17 cellular contexts compared by ENCODE assay signal in genomic region chr1:212461916-212462660, GRCh38.
"Had no signal": no experiment of that assay in that cellular context is flagged by ENCODE, and none has a peak within 500 bp of the region (broad histone marks: within the 10 kb centered on the region; RNA-seq: fewer than 3 reads in every experiment).

No MANE protein-coding gene starts in this region.

- H3K4me1 ChIP-seq: gastrocnemius medialis, testis had no signal

- DNase-seq: activated CD4-positive, alpha-beta T cell treated with anti-CD3 and anti-CD28 coated beads, Interleukin-2, amount 50 U/mL, for 1 hour; activated CD4-positive, CD25-positive, alpha-beta regulatory T cell treated with anti-CD3 and anti-CD28 coated beads, Interleukin-2, amount 50 U/mL, for 72 hours; activated CD8-positive, alpha-beta memory T cell treated with anti-CD3 and anti-CD28 coated beads, Interleukin-2, amount 50 U/mL, for 48 hours; activated naive CD8-positive, alpha-beta T cell treated with anti-CD3 and anti-CD28 coated beads, Interleukin-2, amount 10 ng/mL, durations not matched to agents 7 days and 5 days; activated T-cell treated with anti-CD3 and anti-CD28 coated beads, Interleukin-2, amount 50 U/mL, for 48 hours; cortex of kidney; effector CD4-positive, alpha-beta T cell; gastrocnemius medialis; left cardiac atrium; stimulated activated CD4-positive, alpha-beta T cell treated with anti-CD3 and anti-CD28 coated beads, Interleukin-2, amount 100 ng/mL, for 24 hours; testis had no signal

- ATAC-seq: gastrocnemius medialis; left cardiac atrium; natural killer cell treated with Interleukin-12 subunit alpha and Interleukin-12 subunit beta and Interleukin-15 and Interleukin-18, amount 100 ng/mL, for 72 hours had no signal

- H3K36me3 ChIP-seq: gastrocnemius medialis had no signal

- H3K27ac ChIP-seq: gastrocnemius medialis, testis had no signal

- H3K27me3 ChIP-seq: gastrocnemius medialis, testis had no signal

- H3K36me3 Mint-ChIP-seq: activated naive CD8-positive, alpha-beta T cell treated with anti-CD3 and anti-CD28 coated beads, Interleukin-2, amount 10 ng/mL, durations not matched to agents 7 days and 5 days; brain; natural killer cell treated with Interleukin-12 subunit alpha and Interleukin-12 subunit beta and Interleukin-15 and Interleukin-18, amount 100 ng/mL, for 72 hours; type B pancreatic cell had no signal

- H3K4me3 Mint-ChIP-seq: activated naive CD8-positive, alpha-beta T cell treated with anti-CD3 and anti-CD28 coated beads, Interleukin-2, amount 10 ng/mL, durations not matched to agents 7 days and 5 days; brain; central memory CD8-positive, alpha-beta T cell; natural killer cell treated with Interleukin-12 subunit alpha and Interleukin-12 subunit beta and Interleukin-15 and Interleukin-18, amount 100 ng/mL, for 72 hours; stimulated activated naive CD8-positive, alpha-beta T cell treated with anti-CD3 and anti-CD28 coated beads, Interleukin-15, Interleukin-2, amounts not matched to agents 100 ng/mL and 50 ng/mL, for 24 hours; T-helper 1 cell treated with Interleukin-12 subunit alpha and Interleukin-12 subunit beta and Interleukin-4 antibody, amounts not matched to agents 30 μg/mL and 1 μg/mL, for 36 hours; type B pancreatic cell had no signal

- H3K9me3 ChIP-seq: gastrocnemius medialis, testis had no signal

- H3K27ac Mint-ChIP-seq: activated naive CD8-positive, alpha-beta T cell treated with anti-CD3 and anti-CD28 coated beads, Interleukin-2, amount 10 ng/mL, durations not matched to agents 7 days and 5 days; brain; natural killer cell treated with Interleukin-12 subunit alpha and Interleukin-12 subunit beta and Interleukin-15 and Interleukin-18, amount 100 ng/mL, for 72 hours; stimulated activated naive CD8-positive, alpha-beta T cell treated with anti-CD3 and anti-CD28 coated beads, Interleukin-15, Interleukin-2, amounts not matched to agents 100 ng/mL and 50 ng/mL, for 24 hours; T-helper 1 cell treated with Interleukin-12 subunit alpha and Interleukin-12 subunit beta and Interleukin-4 antibody, amounts not matched to agents 30 μg/mL and 1 μg/mL, for 36 hours had no signal

- H3K4me1 Mint-ChIP-seq: central memory CD8-positive, alpha-beta T cell had no signal

- H3K27me3 Mint-ChIP-seq: brain; central memory CD8-positive, alpha-beta T cell; stimulated activated naive CD8-positive, alpha-beta T cell treated with anti-CD3 and anti-CD28 coated beads, Interleukin-15, Interleukin-2, amounts not matched to agents 100 ng/mL and 50 ng/mL, for 24 hours; type B pancreatic cell had no signal

- H3K4me3 ChIP-seq: gastrocnemius medialis, testis had no signal

- H3K9me3 Mint-ChIP-seq: activated naive CD8-positive, alpha-beta T cell treated with anti-CD3 and anti-CD28 coated beads, Interleukin-2, amount 10 ng/mL, durations not matched to agents 7 days and 5 days; central memory CD8-positive, alpha-beta T cell; natural killer cell treated with Interleukin-12 subunit alpha and Interleukin-12 subunit beta and Interleukin-15 and Interleukin-18, amount 100 ng/mL, for 72 hours; stimulated activated naive CD8-positive, alpha-beta T cell treated with anti-CD3 and anti-CD28 coated beads, Interleukin-15, Interleukin-2, amounts not matched to agents 100 ng/mL and 50 ng/mL, for 24 hours; T-helper 1 cell treated with Interleukin-12 subunit alpha and Interleukin-12 subunit beta and Interleukin-4 antibody, amounts not matched to agents 30 μg/mL and 1 μg/mL, for 36 hours; type B pancreatic cell had no signal
